1 cellular context compared by ENCODE assay signal in genomic region chr12:6230321-6231110, GRCh38.
TF ChIP-seq lines count a peak whose summit lies in the region.

No MANE protein-coding gene starts in this region.

TF ChIP-seq in GM12878, 131 proteins besides CTCF, POLR2A, EP300 and RAD21 (continued from another document and continues in another):
- TF ChIP-seq ZBTB33 (IDR thresholded peaks at IDR 0.05) (no peak), EED (IDR thresholded peaks at IDR 0.05; ENCODE audit: low read depth) (no peak), CUX1 (IDR thresholded peaks at IDR 0.05; ENCODE audit: insufficient replicate concordance, low read depth, low read length) (peak; percentile 72), CREB1 (IDR thresholded peaks at IDR 0.05; ENCODE audit: low read depth) (no peak), HDAC6 (IDR thresholded peaks at IDR 0.05; ENCODE audit: unreplicated experiment) (no peak), ETV6 (conservative IDR thresholded peaks at IDR 0.05 in 1 of 2, IDR thresholded peaks at IDR 0.05 in 1 of 2; ENCODE audit: borderline replicate concordance in 1 of 2, low read depth in 1 of 2) (no peak), HCFC1 (IDR thresholded peaks at IDR 0.05; ENCODE audit: low read length) (no peak), BACH1 (IDR thresholded peaks at IDR 0.05; ENCODE audit: borderline replicate concordance) (peak; percentile 11; the same call in 1 of the 2 replicates), PKNOX1 (IDR thresholded peaks at IDR 0.05) (no peak), MXI1 (IDR thresholded peaks at IDR 0.05; ENCODE audit: low read depth, low read length) (peak; percentile 60; the same call in 1 of the 2 replicates), SIX5 (IDR thresholded peaks at IDR 0.05; ENCODE audit: low read depth, low read length, severe bottlenecking) (no peak), CEBPB (IDR thresholded peaks at IDR 0.05; ENCODE audit: borderline replicate concordance in 1 of 2, low read depth in 2 of 2, low read length in 2 of 2) (peak in 1 of 2 experiments; percentile 44; a peak in 1 of 4 replicates), USF1 (IDR thresholded peaks at IDR 0.05; ENCODE audit: borderline replicate concordance, extremely low read length, insufficient read depth, low read depth, low read length) (peak; percentile 83), E2F4 (IDR thresholded peaks at IDR 0.05; ENCODE audit: low read depth, low read length) (no peak), ZNF592 (IDR thresholded peaks at IDR 0.05) (no peak), ZZZ3 (IDR thresholded peaks at IDR 0.05; ENCODE audit: control insufficient read depth, insufficient read length, low read depth) (no peak), EZH2 (IDR thresholded peaks at IDR 0.05; ENCODE audit: borderline replicate concordance, control insufficient read depth, low read depth, low read length) (no peak), TAF1 (IDR thresholded peaks at IDR 0.05; ENCODE audit: borderline replicate concordance, low read depth, low read length) (no peak), E4F1 (IDR thresholded peaks at IDR 0.05; ENCODE audit: borderline replicate concordance, partially characterized antibody) (no peak), GABPA (IDR thresholded peaks at IDR 0.05; ENCODE audit: low read depth) (no peak), BCL3 (IDR thresholded peaks at IDR 0.05; ENCODE audit: borderline replicate concordance, insufficient read depth, low read depth, low read length, poor library complexity, severe bottlenecking) (no peak), MLLT1 (IDR thresholded peaks at IDR 0.05) (no peak), FOS (IDR thresholded peaks at IDR 0.05; ENCODE audit: borderline replicate concordance, extremely low read depth, insufficient read length) (no peak), SREBF1 (IDR thresholded peaks at IDR 0.05; ENCODE audit: low read length) (no peak), ZBTB11 (CRISPR knock-in tag; IDR thresholded peaks at IDR 0.05) (no peak), MEF2A (IDR thresholded peaks at IDR 0.05; ENCODE audit: insufficient read depth, low read depth, low read length) (no peak), SMAD1 (IDR thresholded peaks at IDR 0.05; ENCODE audit: low read depth, partially characterized antibody) (no peak), CBX3 (IDR thresholded peaks at IDR 0.05; ENCODE audit: borderline replicate concordance, low read depth) (no peak), TCF12 (IDR thresholded peaks at IDR 0.05; ENCODE audit: low read depth, low read length) (no peak), CHD1 (IDR thresholded peaks at IDR 0.05; ENCODE audit: low read depth, low read length) (no peak)
